ENCODE assay signal across 16 cellular contexts in genomic region chr2:239153806-239154591, GRCh38.
DNase-seq lines count a peak whose midpoint lies in the region; ATAC-seq, FAIRE-seq and TF ChIP-seq lines count a peak whose summit lies in the region.
"Had no signal": no experiment of that assay in that cellular context is flagged by ENCODE, and none has a peak within 500 bp of the region (broad histone marks: within the 10 kb centered on the region; RNA-seq: fewer than 3 reads in every experiment).

No MANE protein-coding gene starts in this region.

- H3K4me1 ChIP-seq in BLaER1 treated with 17β-estradiol and CSF1 and Interleukin-3, amounts not matched to agents 10 nM and 100 nM: peaks cover 25 to 66% (median 53%) of the 10 kb centered on the region in 10 experiments
- H3K4me1 ChIP-seq in CD8-positive, alpha-beta T cell (ENCODE audit: insufficient read depth, low read length): peaks cover 12% of the 10 kb centered on the region
- no peaks in the 10 kb centered on the region for H3K4me1 ChIP-seq in H1 (replicated peaks in 1 of 4; ENCODE audit: control insufficient read depth in 3 of 4, insufficient read depth in 4 of 4, low read length in 3 of 4)

- ATAC-seq in CD8-positive, alpha-beta T cell: no peak
- ATAC-seq in sciatic nerve (no peak), GM19452 (IDR thresholded peaks at IDR 0.05; ENCODE audit: unreplicated experiment) (no peak)
- no peak for ATAC-seq in activated CD8-positive, alpha-beta T cell treated with anti-CD3 and anti-CD28 coated beads, Interleukin-2, amount 10 ng/mL, durations not matched to agents 7 days and 5 days
- ATAC-seq: activated T-cell treated with anti-CD3 and anti-CD28 coated beads, Interleukin-2, amount 50 U/mL, for 4 hours; natural killer cell; Right ventricle myocardium inferior; T-helper 17 cell had no signal

- no peaks in the 10 kb centered on the region for H3K79me1 ChIP-seq in H1 (ENCODE audit: low read depth, low read length)

- no peak overlapping the region for H4K5ac ChIP-seq in H1 (ENCODE audit: insufficient read length, low read depth, low read length)

- TF ChIP-seq POLR2A in H1 (IDR thresholded peaks at IDR 0.05; ENCODE audit: control extremely low read depth in 1 of 2, low read depth in 2 of 2, low read length in 2 of 2): no peak

- no peak overlapping the region for H3K4ac ChIP-seq in H1 (replicated peaks; ENCODE audit: insufficient read length, low read depth, low read length)

- H3K27me3 ChIP-seq in BLaER1 treated with 17β-estradiol and CSF1 and Interleukin-3, amounts not matched to agents 10 nM and 100 nM: no peaks in the 10 kb centered on the region; a peak in 1 of 22 replicates
- H3K27me3 ChIP-seq in CD8-positive, alpha-beta T cell (ENCODE audit: insufficient read depth, low read length): no peaks in the 10 kb centered on the region
- no peaks in the 10 kb centered on the region for H3K27me3 ChIP-seq in H1 (replicated peaks in 1 of 4; ENCODE audit: control insufficient read depth in 3 of 4, extremely low read depth in 1 of 4, insufficient read depth in 3 of 4, low read length in 3 of 4)

- no peak for DNase-seq in CD8-positive, alpha-beta T cell
- DNase-seq in H1 (ENCODE audit: low read depth in 1 of 2, low spot score in 2 of 2) (no peak), sciatic nerve (ENCODE audit: low spot score) (peak; percentile 54), occipital lobe (lab: John Stamatoyannopoulos, UW) (no peak)
- no peak for DNase-seq in activated CD8-positive, alpha-beta T cell treated with anti-CD3 and anti-CD28 coated beads, Interleukin-2, amount 10 ng/mL, durations not matched to agents 7 days and 5 days
- DNase-seq: activated T-cell treated with anti-CD3 and anti-CD28 coated beads, Interleukin-2, amount 50 U/mL, for 4 hours; mammary epithelial cell; natural killer cell; NCI-H1436 treated with DMSO at 0.1 percent for 48 hours; NCI-H226 had no signal

- H3K36me3 ChIP-seq in BLaER1 treated with 17β-estradiol and CSF1 and Interleukin-3, amounts not matched to agents 10 nM and 100 nM: peaks cover 48 to 78% (median 65%) of the 10 kb centered on the region in 11 experiments
- H3K36me3 ChIP-seq in CD8-positive, alpha-beta T cell (ENCODE audit: insufficient read depth, low read length): peaks cover 44% of the 10 kb centered on the region
- H3K36me3 ChIP-seq in H1 (ENCODE audit: control insufficient read depth in 2 of 4, insufficient read depth in 4 of 4, low read length in 3 of 4): peaks cover 0 to 10% (median 2%) of the 10 kb centered on the region in 4 experiments; a peak in 5 of 8 replicates

- no peaks in the 10 kb centered on the region for H3K79me2 ChIP-seq in H1 (ENCODE audit: control insufficient read depth in 1 of 2, insufficient read depth in 2 of 2, low read length in 2 of 2)

- no peak overlapping the region for H2BK20ac ChIP-seq in H1 (ENCODE audit: low read length)

- H3K9me3 ChIP-seq in BLaER1 treated with 17β-estradiol and CSF1 and Interleukin-3, amounts not matched to agents 10 nM and 100 nM (replicated peaks in 1 of 11): no peaks in the 10 kb centered on the region
- peaks cover 10% of the 10 kb centered on the region for H3K9me3 ChIP-seq in CD8-positive, alpha-beta T cell (ENCODE audit: low read length)
- no peaks in the 10 kb centered on the region for H3K9me3 ChIP-seq in H1 (ENCODE audit: insufficient read depth in 2 of 2, low read depth in 1 of 2, low read length in 1 of 2)

- H3K27ac Mint-ChIP-seq in CD8-positive, alpha-beta T cell: peak overlapping the region; percentile 30
- no peak overlapping the region for H3K27ac Mint-ChIP-seq in activated CD8-positive, alpha-beta T cell treated with anti-CD3 and anti-CD28 coated beads, Interleukin-2, amount 10 ng/mL, durations not matched to agents 7 days and 5 days
- H3K27ac Mint-ChIP-seq: dendritic cell treated with granulocyte-macrophage colony-stimulating factor and Interleukin-4, amounts not matched to agents 40 ng/mL and 50 ng/mL, for 4 days; T-helper 17 cell had no signal

- TF ChIP-seq RAD21 in H1 (IDR thresholded peaks at IDR 0.05 in 1 of 2, conservative IDR thresholded peaks at IDR 0.05 in 1 of 2; ENCODE audit: low read depth in 2 of 2, low read length in 2 of 2): no peak

- H3K36me3 Mint-ChIP-seq in CD8-positive, alpha-beta T cell: peaks cover 66% of the 10 kb centered on the region
- H3K36me3 Mint-ChIP-seq in activated CD8-positive, alpha-beta T cell treated with anti-CD3 and anti-CD28 coated beads, Interleukin-2, amount 10 ng/mL, durations not matched to agents 7 days and 5 days (ENCODE audit: low read depth): peaks cover 61% of the 10 kb centered on the region
- H3K36me3 Mint-ChIP-seq: natural killer cell had no signal

- no peak overlapping the region for H2AK5ac ChIP-seq in H1 (ENCODE audit: low read depth, low read length)

- H4K20me1 ChIP-seq in BLaER1 treated with 17β-estradiol and CSF1 and Interleukin-3, amounts not matched to agents 10 nM and 100 nM: peaks cover 0 to 32% (median 0%) of the 10 kb centered on the region in 11 experiments; a peak in 7 of 22 replicates
- peaks cover 0 to 3% of the 10 kb centered on the region in 2 experiments for H4K20me1 ChIP-seq in H1 (replicated peaks in 1 of 2; ENCODE audit: control insufficient read depth in 1 of 2, insufficient read depth in 2 of 2, low read length in 2 of 2)

- no peak overlapping the region for H2BK15ac ChIP-seq in H1 (ENCODE audit: low read length)

- H2AFZ ChIP-seq in H1 (ENCODE audit: low read length): no peak overlapping the region

- WGBS in H1 (ENCODE audit: extremely low coverage in 1 of 2, insufficient coverage in 1 of 2, insufficient read length in 1 of 2, insufficient replicate concordance in 2 of 2, low coverage in 1 of 2, low lambda C conversion rate in 2 of 2, missing lambda C conversion rate in 1 of 2), 2 experiments: 83% methylated on average over 17 of the region's 17 CpGs; no CpG with 5 or more reads in 1 of the 2 experiments

- no peak for TF ChIP-seq CTCF in CD8-positive, alpha-beta T cell (IDR thresholded peaks at IDR 0.05)
- TF ChIP-seq CTCF in H1 (IDR thresholded peaks at IDR 0.05; ENCODE audit: control extremely low read depth in 1 of 3, insufficient read depth in 1 of 3, low read depth in 1 of 3, low read length in 3 of 3): no peak

- intact Hi-C loops in CD8-positive, alpha-beta T cell (cut with DNase I, micrococcal nuclease): no loop called here
- intact Hi-C loops in sciatic nerve (cut with DNase I): no loop called here

- no peak overlapping the region for H3K56ac ChIP-seq in H1 (replicated peaks; ENCODE audit: insufficient read length, low read depth, low read length)

- no peak overlapping the region for H3K4me3 ChIP-seq in BLaER1 treated with 17β-estradiol and CSF1 and Interleukin-3, amounts not matched to agents 10 nM and 100 nM
- H3K4me3 ChIP-seq in CD8-positive, alpha-beta T cell (ENCODE audit: low read depth, low read length): no peak overlapping the region
- no peak overlapping the region for H3K4me3 ChIP-seq in H1 (ENCODE audit: extremely low read depth in 1 of 4, insufficient read depth in 2 of 4, low read depth in 3 of 4, low read length in 4 of 4)

- no peak overlapping the region for H4K91ac ChIP-seq in H1 (replicated peaks; ENCODE audit: insufficient read length, low read length)

- no peak overlapping the region for H2BK120ac ChIP-seq in H1 (replicated peaks; ENCODE audit: low read depth, low read length)

- peaks cover 16% of the 10 kb centered on the region for H3K4me1 Mint-ChIP-seq in CD8-positive, alpha-beta T cell (ENCODE audit: low read depth)
- peaks cover 27% of the 10 kb centered on the region for H3K4me1 Mint-ChIP-seq in activated CD8-positive, alpha-beta T cell treated with anti-CD3 and anti-CD28 coated beads, Interleukin-2, amount 10 ng/mL, durations not matched to agents 7 days and 5 days (ENCODE audit: low read depth)

- H2BK12ac ChIP-seq in H1 (ENCODE audit: low read depth, low read length): no peak overlapping the region

- no peak overlapping the region for H3K23ac ChIP-seq in H1 (ENCODE audit: insufficient read length)

- no peak overlapping the region for H3K9ac ChIP-seq in BLaER1 treated with 17β-estradiol and CSF1 and Interleukin-3, amounts not matched to agents 10 nM and 100 nM
- no peak overlapping the region for H3K9ac ChIP-seq in H1 (replicated peaks in 1 of 4; ENCODE audit: extremely low read depth in 1 of 4, low read depth in 3 of 4, low read length in 3 of 4)

- CTCF ChIA-PET in CD8-positive, alpha-beta T cell (lab: Charles Lee): no interaction called here
- CTCF ChIA-PET in H1 (lab: Charles Lee; ENCODE audit: partially characterized antibody): interaction anchor here (4.2 kb wide), 1 partner anchor 11 kb away, joined by 28 read pairs; no protein-coding TSS in a partner anchor
- CTCF ChIA-PET in activated CD8-positive, alpha-beta T cell treated with anti-CD3 and anti-CD28 coated beads, Interleukin-2, amount 10 ng/mL, durations not matched to agents 7 days and 5 days (lab: Charles Lee): no interaction called here

- FAIRE-seq in H1 (lab: Jason Lieb, UNC): no peak
- FAIRE-seq: HTR-8/SVneo had no signal

- peaks cover 8% of the 10 kb centered on the region for H3K9me3 Mint-ChIP-seq in CD8-positive, alpha-beta T cell
- peaks cover 9% of the 10 kb centered on the region for H3K9me3 Mint-ChIP-seq in activated CD8-positive, alpha-beta T cell treated with anti-CD3 and anti-CD28 coated beads, Interleukin-2, amount 10 ng/mL, durations not matched to agents 7 days and 5 days (ENCODE audit: insufficient read depth)
- H3K9me3 Mint-ChIP-seq: dendritic cell treated with granulocyte-macrophage colony-stimulating factor and Interleukin-4, amounts not matched to agents 40 ng/mL and 50 ng/mL, for 4 days had no signal

- POLR2A ChIA-PET in CD8-positive, alpha-beta T cell (lab: Charles Lee): no interaction called here
- POLR2A ChIA-PET in H1 (lab: Charles Lee; ENCODE audit: partially characterized antibody): no interaction called here
- POLR2A ChIA-PET in activated CD8-positive, alpha-beta T cell treated with anti-CD3 and anti-CD28 coated beads, Interleukin-2, amount 10 ng/mL, durations not matched to agents 7 days and 5 days (lab: Charles Lee): interaction anchor here (0.6 kb wide), 1 partner anchor 10 kb away, joined by 3 read pairs; no protein-coding TSS in a partner anchor

- peak overlapping the region in 9 of 11 experiments; percentile 41 to 93 (median 90); a peak in 16 of 22 replicates for H3K4me2 ChIP-seq in BLaER1 treated with 17β-estradiol and CSF1 and Interleukin-3, amounts not matched to agents 10 nM and 100 nM
- H3K4me2 ChIP-seq in H1 (ENCODE audit: insufficient read depth in 1 of 2, low read depth in 2 of 2, low read length in 2 of 2): no peak overlapping the region

- H3K18ac ChIP-seq in H1 (ENCODE audit: extremely low read depth, low read length): no peak overlapping the region

- H2BK5ac ChIP-seq in H1 (ENCODE audit: low read depth, low read length): no peak overlapping the region

- H3K27ac ChIP-seq in BLaER1 treated with 17β-estradiol and CSF1 and Interleukin-3, amounts not matched to agents 10 nM and 100 nM: peak overlapping the region in 4 of 11 experiments; percentile 10 to 61 (median 34); a peak in 6 of 22 replicates
- H3K27ac ChIP-seq in CD8-positive, alpha-beta T cell (ENCODE audit: low read depth, low read length): no peak overlapping the region
- no peak overlapping the region for H3K27ac ChIP-seq in H1 (ENCODE audit: low read depth, low read length)

- H3K23me2 ChIP-seq in H1 (ENCODE audit: low read depth, low read length): peaks cover 6% of the 10 kb centered on the region; the same call in 1 of the 2 replicates

- peak overlapping the region; percentile 75; the same call in 1 of the 2 replicates for H4K8ac ChIP-seq in H1 (ENCODE audit: extremely low read depth, insufficient read depth, low read length)

- no peak overlapping the region for H3K14ac ChIP-seq in H1 (ENCODE audit: insufficient read length)

- no peak for TF ChIP-seq EP300 in H1 (IDR thresholded peaks at IDR 0.05; ENCODE audit: borderline replicate concordance in 1 of 2, low read depth in 2 of 2, low read length in 2 of 2)

- H3K27me3 Mint-ChIP-seq in CD8-positive, alpha-beta T cell (ENCODE audit: low read depth): no peaks in the 10 kb centered on the region
- no peaks in the 10 kb centered on the region for H3K27me3 Mint-ChIP-seq in activated CD8-positive, alpha-beta T cell treated with anti-CD3 and anti-CD28 coated beads, Interleukin-2, amount 10 ng/mL, durations not matched to agents 7 days and 5 days (ENCODE audit: low read depth)
- H3K27me3 Mint-ChIP-seq: dendritic cell treated with granulocyte-macrophage colony-stimulating factor and Interleukin-4, amounts not matched to agents 40 ng/mL and 50 ng/mL, for 4 days; T-helper 17 cell had no signal

- H3K4me3 Mint-ChIP-seq in CD8-positive, alpha-beta T cell: no peak overlapping the region
- H3K4me3 Mint-ChIP-seq in activated CD8-positive, alpha-beta T cell treated with anti-CD3 and anti-CD28 coated beads, Interleukin-2, amount 10 ng/mL, durations not matched to agents 7 days and 5 days: no peak overlapping the region
- H3K4me3 Mint-ChIP-seq: activated T-cell treated with anti-CD3 and anti-CD28 coated beads, Interleukin-2, amount 50 U/mL, for 4 hours; dendritic cell treated with granulocyte-macrophage colony-stimulating factor and Interleukin-4, amounts not matched to agents 40 ng/mL and 50 ng/mL, for 4 days; natural killer cell; T-helper 17 cell had no signal

Comparison
In these comparisons a context has a peak if more than half of its experiments do, and no peak if none do; other contexts are left out.
1. H3K4me2 ChIP-seq: peak in BLaER1 treated with 17β-estradiol and CSF1 and Interleukin-3, amounts not matched to agents 10 nM and 100 nM (9 of 11); none in H1 (0 of 2).